In the genomic region with DNA sequence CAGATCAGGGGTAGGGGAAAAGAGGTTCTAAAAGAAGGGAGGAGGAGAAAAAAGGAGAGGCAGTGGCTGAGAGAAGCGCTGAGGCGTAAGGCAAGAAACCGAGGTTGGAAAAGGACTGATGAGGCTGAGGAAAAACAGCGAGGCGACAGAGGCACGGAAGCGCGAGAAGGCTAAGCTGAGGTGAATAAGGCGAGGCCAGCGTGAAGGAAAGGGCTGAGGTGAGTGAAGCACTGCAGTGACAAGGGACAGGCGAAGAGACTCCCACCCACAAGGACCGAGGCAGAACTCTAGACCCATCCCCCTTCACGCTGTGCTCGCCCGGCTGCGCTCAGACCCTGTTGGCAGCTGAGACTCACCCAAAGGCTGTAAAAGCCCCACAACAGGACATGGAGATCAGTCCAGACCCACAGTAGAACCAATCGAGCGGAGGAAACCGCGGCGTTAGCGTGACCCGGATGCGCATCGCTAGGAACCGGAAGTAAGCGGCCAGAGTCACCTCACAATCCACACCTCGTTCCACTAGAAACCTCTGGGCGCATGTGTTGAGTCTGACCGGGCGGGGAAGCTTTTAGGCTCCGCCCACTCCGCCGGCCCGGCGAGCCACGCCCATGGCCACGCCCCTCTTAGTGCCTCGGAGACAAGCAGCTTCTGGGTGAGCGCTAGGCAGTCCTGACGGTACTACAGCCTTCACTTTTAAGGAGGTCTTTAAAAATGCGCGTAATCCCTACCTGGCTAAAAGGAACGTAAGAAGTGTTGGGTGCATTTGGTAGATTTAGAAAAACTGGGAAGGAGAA, we compare ENCODE assay signal across 1 cellular context.
TF ChIP-seq lines count a peak whose summit lies in the region.

A gene with protein sequence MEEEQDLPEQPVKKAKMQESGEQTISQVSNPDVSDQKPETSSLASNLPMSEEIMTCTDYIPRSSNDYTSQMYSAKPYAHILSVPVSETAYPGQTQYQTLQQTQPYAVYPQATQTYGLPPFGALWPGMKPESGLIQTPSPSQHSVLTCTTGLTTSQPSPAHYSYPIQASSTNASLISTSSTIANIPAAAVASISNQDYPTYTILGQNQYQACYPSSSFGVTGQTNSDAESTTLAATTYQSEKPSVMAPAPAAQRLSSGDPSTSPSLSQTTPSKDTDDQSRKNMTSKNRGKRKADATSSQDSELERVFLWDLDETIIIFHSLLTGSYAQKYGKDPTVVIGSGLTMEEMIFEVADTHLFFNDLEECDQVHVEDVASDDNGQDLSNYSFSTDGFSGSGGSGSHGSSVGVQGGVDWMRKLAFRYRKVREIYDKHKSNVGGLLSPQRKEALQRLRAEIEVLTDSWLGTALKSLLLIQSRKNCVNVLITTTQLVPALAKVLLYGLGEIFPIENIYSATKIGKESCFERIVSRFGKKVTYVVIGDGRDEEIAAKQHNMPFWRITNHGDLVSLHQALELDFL (minus strand): TSS at position 443 of the 794 bp plus-strand sequence. CDS start 30,584 bp downstream, outside the sequence.

TF ChIP-seq in HepG2, 621 proteins besides CTCF, POLR2A, EP300 and RAD21 (continued from another document and continues in another):
- TF ChIP-seq, protein P1, sequence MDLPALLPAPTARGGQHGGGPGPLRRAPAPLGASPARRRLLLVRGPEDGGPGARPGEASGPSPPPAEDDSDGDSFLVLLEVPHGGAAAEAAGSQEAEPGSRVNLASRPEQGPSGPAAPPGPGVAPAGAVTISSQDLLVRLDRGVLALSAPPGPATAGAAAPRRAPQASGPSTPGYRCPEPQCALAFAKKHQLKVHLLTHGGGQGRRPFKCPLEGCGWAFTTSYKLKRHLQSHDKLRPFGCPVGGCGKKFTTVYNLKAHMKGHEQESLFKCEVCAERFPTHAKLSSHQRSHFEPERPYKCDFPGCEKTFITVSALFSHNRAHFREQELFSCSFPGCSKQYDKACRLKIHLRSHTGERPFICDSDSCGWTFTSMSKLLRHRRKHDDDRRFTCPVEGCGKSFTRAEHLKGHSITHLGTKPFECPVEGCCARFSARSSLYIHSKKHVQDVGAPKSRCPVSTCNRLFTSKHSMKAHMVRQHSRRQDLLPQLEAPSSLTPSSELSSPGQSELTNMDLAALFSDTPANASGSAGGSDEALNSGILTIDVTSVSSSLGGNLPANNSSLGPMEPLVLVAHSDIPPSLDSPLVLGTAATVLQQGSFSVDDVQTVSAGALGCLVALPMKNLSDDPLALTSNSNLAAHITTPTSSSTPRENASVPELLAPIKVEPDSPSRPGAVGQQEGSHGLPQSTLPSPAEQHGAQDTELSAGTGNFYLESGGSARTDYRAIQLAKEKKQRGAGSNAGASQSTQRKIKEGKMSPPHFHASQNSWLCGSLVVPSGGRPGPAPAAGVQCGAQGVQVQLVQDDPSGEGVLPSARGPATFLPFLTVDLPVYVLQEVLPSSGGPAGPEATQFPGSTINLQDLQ (CRISPR knock-in tag; IDR thresholded peaks at IDR 0.05) = no peak
- TF ChIP-seq ZNF670 (CRISPR knock-in tag; IDR thresholded peaks at IDR 0.05; ENCODE audit: borderline replicate concordance) (no peak; the same call in 1 of the 2 replicates), ZNF605 (CRISPR knock-in tag; IDR thresholded peaks at IDR 0.05) (peak; percentile 76; the same call in 1 of the 2 replicates), U2AF1 (optimal IDR thresholded peaks at IDR 0.05; ENCODE audit: low read depth, low read length) (peak; percentile 54), ZNF749 (CRISPR knock-in tag; IDR thresholded peaks at IDR 0.05; ENCODE audit: borderline replicate concordance) (no peak), NFKB2 (CRISPR knock-in tag; IDR thresholded peaks at IDR 0.05; ENCODE audit: borderline replicate concordance) (no peak; the same call in 1 of the 2 replicates), YY1 (IDR thresholded peaks at IDR 0.05; ENCODE audit: insufficient read depth, insufficient replicate concordance, low read depth, low read length) (no peak), HCFC1 (IDR thresholded peaks at IDR 0.05; ENCODE audit: low read depth, low read length) (peak; percentile 51; the same call in 1 of the 2 replicates), ZNF326 (CRISPR knock-in tag; IDR thresholded peaks at IDR 0.05; ENCODE audit: borderline replicate concordance) (no peak), ZNF256 (CRISPR knock-in tag; conservative IDR thresholded peaks at IDR 0.05) (no peak), KDM5A (IDR thresholded peaks at IDR 0.05; ENCODE audit: borderline replicate concordance, low read length) (peak; percentile 81), AGO2 (optimal IDR thresholded peaks at IDR 0.05; ENCODE audit: low read depth, low read length) (no peak), ZNF775 (CRISPR knock-in tag; IDR thresholded peaks at IDR 0.05; ENCODE audit: borderline replicate concordance) (0 out of 2 replicates have a peak, but pooled peaks have one; percentile 20), CEBPG (CRISPR knock-in tag; IDR thresholded peaks at IDR 0.05) (no peak), HMG20B (CRISPR knock-in tag; conservative IDR thresholded peaks at IDR 0.05) (no peak), ESRRA (CRISPR knock-in tag; IDR thresholded peaks at IDR 0.05; ENCODE audit: low read depth) (no peak), FOXJ3 (CRISPR knock-in tag; IDR thresholded peaks at IDR 0.05; ENCODE audit: borderline replicate concordance) (peak; percentile 54; the same call in 1 of the 2 replicates), SIN3A (IDR thresholded peaks at IDR 0.05; ENCODE audit: borderline replicate concordance, low read depth, low read length) (no peak), ADNP (CRISPR knock-in tag; IDR thresholded peaks at IDR 0.05) (no peak), MAFK (conservative IDR thresholded peaks at IDR 0.05 in 1 of 2, IDR thresholded peaks at IDR 0.05 in 1 of 2; ENCODE audit: low read length in 2 of 2) (no peak), ATF7-NPFF (CRISPR knock-in tag; IDR thresholded peaks at IDR 0.05; ENCODE audit: low read depth) (peak; percentile 56; the same call in 1 of the 2 replicates)
- TF ChIP-seq, protein P2, sequence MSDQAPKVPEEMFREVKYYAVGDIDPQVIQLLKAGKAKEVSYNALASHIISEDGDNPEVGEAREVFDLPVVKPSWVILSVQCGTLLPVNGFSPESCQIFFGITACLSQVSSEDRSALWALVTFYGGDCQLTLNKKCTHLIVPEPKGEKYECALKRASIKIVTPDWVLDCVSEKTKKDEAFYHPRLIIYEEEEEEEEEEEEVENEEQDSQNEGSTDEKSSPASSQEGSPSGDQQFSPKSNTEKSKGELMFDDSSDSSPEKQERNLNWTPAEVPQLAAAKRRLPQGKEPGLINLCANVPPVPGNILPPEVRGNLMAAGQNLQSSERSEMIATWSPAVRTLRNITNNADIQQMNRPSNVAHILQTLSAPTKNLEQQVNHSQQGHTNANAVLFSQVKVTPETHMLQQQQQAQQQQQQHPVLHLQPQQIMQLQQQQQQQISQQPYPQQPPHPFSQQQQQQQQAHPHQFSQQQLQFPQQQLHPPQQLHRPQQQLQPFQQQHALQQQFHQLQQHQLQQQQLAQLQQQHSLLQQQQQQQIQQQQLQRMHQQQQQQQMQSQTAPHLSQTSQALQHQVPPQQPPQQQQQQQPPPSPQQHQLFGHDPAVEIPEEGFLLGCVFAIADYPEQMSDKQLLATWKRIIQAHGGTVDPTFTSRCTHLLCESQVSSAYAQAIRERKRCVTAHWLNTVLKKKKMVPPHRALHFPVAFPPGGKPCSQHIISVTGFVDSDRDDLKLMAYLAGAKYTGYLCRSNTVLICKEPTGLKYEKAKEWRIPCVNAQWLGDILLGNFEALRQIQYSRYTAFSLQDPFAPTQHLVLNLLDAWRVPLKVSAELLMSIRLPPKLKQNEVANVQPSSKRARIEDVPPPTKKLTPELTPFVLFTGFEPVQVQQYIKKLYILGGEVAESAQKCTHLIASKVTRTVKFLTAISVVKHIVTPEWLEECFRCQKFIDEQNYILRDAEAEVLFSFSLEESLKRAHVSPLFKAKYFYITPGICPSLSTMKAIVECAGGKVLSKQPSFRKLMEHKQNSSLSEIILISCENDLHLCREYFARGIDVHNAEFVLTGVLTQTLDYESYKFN (CRISPR knock-in tag; conservative IDR thresholded peaks at IDR 0.05) = peak; percentile 44
- TF ChIP-seq, protein P3, sequence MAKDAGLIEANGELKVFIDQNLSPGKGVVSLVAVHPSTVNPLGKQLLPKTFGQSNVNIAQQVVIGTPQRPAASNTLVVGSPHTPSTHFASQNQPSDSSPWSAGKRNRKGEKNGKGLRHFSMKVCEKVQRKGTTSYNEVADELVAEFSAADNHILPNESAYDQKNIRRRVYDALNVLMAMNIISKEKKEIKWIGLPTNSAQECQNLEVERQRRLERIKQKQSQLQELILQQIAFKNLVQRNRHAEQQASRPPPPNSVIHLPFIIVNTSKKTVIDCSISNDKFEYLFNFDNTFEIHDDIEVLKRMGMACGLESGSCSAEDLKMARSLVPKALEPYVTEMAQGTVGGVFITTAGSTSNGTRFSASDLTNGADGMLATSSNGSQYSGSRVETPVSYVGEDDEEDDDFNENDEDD (CRISPR knock-in tag; IDR thresholded peaks at IDR 0.05; ENCODE audit: borderline replicate concordance) = peak; percentile 69; the same call in 1 of the 2 replicates
- TF ChIP-seq, protein P4, sequence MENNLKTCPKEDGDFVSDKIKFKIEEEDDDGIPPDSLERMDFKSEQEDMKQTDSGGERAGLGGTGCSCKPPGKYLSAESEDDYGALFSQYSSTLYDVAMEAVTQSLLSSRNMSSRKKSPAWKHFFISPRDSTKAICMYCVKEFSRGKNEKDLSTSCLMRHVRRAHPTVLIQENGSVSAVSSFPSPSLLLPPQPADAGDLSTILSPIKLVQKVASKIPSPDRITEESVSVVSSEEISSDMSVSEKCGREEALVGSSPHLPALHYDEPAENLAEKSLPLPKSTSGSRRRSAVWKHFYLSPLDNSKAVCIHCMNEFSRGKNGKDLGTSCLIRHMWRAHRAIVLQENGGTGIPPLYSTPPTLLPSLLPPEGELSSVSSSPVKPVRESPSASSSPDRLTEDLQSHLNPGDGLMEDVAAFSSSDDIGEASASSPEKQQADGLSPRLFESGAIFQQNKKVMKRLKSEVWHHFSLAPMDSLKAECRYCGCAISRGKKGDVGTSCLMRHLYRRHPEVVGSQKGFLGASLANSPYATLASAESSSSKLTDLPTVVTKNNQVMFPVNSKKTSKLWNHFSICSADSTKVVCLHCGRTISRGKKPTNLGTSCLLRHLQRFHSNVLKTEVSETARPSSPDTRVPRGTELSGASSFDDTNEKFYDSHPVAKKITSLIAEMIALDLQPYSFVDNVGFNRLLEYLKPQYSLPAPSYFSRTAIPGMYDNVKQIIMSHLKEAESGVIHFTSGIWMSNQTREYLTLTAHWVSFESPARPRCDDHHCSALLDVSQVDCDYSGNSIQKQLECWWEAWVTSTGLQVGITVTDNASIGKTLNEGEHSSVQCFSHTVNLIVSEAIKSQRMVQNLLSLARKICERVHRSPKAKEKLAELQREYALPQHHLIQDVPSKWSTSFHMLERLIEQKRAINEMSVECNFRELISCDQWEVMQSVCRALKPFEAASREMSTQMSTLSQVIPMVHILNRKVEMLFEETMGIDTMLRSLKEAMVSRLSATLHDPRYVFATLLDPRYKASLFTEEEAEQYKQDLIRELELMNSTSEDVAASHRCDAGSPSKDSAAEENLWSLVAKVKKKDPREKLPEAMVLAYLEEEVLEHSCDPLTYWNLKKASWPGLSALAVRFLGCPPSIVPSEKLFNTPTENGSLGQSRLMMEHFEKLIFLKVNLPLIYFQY (CRISPR knock-in tag; IDR thresholded peaks at IDR 0.05; ENCODE audit: borderline replicate concordance) = no peak
- TF ChIP-seq, protein P5, sequence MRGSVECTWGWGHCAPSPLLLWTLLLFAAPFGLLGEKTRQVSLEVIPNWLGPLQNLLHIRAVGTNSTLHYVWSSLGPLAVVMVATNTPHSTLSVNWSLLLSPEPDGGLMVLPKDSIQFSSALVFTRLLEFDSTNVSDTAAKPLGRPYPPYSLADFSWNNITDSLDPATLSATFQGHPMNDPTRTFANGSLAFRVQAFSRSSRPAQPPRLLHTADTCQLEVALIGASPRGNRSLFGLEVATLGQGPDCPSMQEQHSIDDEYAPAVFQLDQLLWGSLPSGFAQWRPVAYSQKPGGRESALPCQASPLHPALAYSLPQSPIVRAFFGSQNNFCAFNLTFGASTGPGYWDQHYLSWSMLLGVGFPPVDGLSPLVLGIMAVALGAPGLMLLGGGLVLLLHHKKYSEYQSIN (CRISPR knock-in tag; IDR thresholded peaks at IDR 0.05; ENCODE audit: borderline replicate concordance) = no peak
- TF ChIP-seq, protein P6, sequence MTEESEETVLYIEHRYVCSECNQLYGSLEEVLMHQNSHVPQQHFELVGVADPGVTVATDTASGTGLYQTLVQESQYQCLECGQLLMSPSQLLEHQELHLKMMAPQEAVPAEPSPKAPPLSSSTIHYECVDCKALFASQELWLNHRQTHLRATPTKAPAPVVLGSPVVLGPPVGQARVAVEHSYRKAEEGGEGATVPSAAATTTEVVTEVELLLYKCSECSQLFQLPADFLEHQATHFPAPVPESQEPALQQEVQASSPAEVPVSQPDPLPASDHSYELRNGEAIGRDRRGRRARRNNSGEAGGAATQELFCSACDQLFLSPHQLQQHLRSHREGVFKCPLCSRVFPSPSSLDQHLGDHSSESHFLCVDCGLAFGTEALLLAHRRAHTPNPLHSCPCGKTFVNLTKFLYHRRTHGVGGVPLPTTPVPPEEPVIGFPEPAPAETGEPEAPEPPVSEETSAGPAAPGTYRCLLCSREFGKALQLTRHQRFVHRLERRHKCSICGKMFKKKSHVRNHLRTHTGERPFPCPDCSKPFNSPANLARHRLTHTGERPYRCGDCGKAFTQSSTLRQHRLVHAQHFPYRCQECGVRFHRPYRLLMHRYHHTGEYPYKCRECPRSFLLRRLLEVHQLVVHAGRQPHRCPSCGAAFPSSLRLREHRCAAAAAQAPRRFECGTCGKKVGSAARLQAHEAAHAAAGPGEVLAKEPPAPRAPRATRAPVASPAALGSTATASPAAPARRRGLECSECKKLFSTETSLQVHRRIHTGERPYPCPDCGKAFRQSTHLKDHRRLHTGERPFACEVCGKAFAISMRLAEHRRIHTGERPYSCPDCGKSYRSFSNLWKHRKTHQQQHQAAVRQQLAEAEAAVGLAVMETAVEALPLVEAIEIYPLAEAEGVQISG (CRISPR knock-in tag; IDR thresholded peaks at IDR 0.05) = peak; percentile 94
- TF ChIP-seq, protein P7, sequence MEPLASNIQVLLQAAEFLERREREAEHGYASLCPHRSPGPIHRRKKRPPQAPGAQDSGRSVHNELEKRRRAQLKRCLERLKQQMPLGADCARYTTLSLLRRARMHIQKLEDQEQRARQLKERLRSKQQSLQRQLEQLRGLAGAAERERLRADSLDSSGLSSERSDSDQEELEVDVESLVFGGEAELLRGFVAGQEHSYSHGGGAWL (CRISPR knock-in tag; IDR thresholded peaks at IDR 0.05) = no peak
- TF ChIP-seq, protein P8, sequence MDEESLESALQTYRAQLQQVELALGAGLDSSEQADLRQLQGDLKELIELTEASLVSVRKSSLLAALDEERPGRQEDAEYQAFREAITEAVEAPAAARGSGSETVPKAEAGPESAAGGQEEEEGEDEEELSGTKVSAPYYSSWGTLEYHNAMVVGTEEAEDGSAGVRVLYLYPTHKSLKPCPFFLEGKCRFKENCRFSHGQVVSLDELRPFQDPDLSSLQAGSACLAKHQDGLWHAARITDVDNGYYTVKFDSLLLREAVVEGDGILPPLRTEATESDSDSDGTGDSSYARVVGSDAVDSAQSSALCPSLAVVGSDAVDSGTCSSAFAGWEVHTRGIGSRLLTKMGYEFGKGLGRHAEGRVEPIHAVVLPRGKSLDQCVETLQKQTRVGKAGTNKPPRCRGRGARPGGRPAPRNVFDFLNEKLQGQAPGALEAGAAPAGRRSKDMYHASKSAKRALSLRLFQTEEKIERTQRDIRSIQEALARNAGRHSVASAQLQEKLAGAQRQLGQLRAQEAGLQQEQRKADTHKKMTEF (CRISPR knock-in tag; IDR thresholded peaks at IDR 0.05) = peak; percentile 69
